ENCODE assay signal across 9 cellular contexts in the genomic region with DNA sequence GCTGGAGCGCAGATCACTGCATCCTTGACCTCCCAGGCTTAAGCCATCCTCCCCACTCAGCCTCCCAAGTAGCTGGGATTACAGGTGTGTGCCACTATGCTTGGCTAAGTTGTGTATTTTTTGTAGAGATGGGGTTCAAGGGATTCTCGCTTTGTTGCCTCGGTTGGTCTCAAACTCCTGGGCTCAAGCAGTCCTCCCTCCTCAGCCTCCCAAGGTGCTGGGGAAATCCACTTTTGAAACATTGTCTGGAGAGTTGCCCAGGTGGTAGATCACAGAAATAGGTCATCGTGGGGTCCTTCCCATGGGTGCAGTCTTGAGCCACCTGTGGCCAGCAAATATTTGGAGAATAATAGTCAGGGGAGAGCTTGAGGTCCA. TPM values are rescaled to one million over a fixed set of nuclear protein-coding genes. Genes with fewer than 3 reads are reported as not detected.
DNase-seq lines count a peak whose midpoint lies in the region; ATAC-seq, FAIRE-seq and TF ChIP-seq lines count a peak whose summit lies in the region.
"Had no signal": no experiment of that assay in that cellular context is flagged by ENCODE, and none has a peak within 500 bp of the region (broad histone marks: within the 10 kb centered on the region; RNA-seq: fewer than 3 reads in every experiment).

No MANE protein-coding gene starts in this region.

- peaks cover 75% of the 10 kb centered on the region for H3K36me3 Mint-ChIP-seq in activated CD4-positive, alpha-beta T cell treated with anti-CD3 and anti-CD28 coated beads for 36 hours (ENCODE audit: low read depth)

- CTCF ChIA-PET in activated CD4-positive, alpha-beta T cell treated with anti-CD3 and anti-CD28 coated beads for 36 hours (lab: Charles Lee), result interaction anchor here (0.5 to 1.5 kb wide), 7 partner anchors 8 to 222 kb away, joined by 3 read pairs; a partner anchor contains a TSS
- CTCF ChIA-PET in HepG2 (lab: Yijun Ruan, JAX; ENCODE audit: low intra/inter-chr PET ratio, low total read pairs), result no interaction called here

- no TSS peak for BruUV-seq in HepG2 (replicated peaks; lab: Mats Ljungman, UMichigan)

- POLR2A ChIA-PET in activated CD4-positive, alpha-beta T cell treated with anti-CD3 and anti-CD28 coated beads for 36 hours (lab: Charles Lee), result interaction anchor here (0.7 to 1.2 kb wide), 2 partner anchors 21 to 50 kb away, joined by 3 to 5 read pairs; no protein-coding TSS in a partner anchor
- POLR2A ChIA-PET in HepG2 (lab: Yijun Ruan, JAX), result interaction anchor here (1.3 kb wide), 1 partner anchor 16 kb away, joined by 5 read pairs; no protein-coding TSS in a partner anchor

- peaks cover 94% of the 10 kb centered on the region for H3K79me2 ChIP-seq in HepG2 (ENCODE audit: insufficient read depth, low read length)

- H3K27ac ChIP-seq in HepG2 (ENCODE audit: extremely low read length, insufficient read depth, low read length), result peak overlapping the region; percentile 100
- H3K27ac ChIP-seq in testis, result peak overlapping the region; percentile 29 to 75

- peak overlapping the region; percentile 53 for H3K4me3 Mint-ChIP-seq in activated CD4-positive, alpha-beta T cell treated with anti-CD3 and anti-CD28 coated beads for 36 hours

- peaks cover 47% of the 10 kb centered on the region for H3K4me1 ChIP-seq in adipocyte (ENCODE audit: control insufficient read depth, insufficient read depth, low read length)
- peaks cover 57% of the 10 kb centered on the region for H3K4me1 ChIP-seq in HepG2 (ENCODE audit: insufficient read depth, low read length)
- peaks cover 24% of the 10 kb centered on the region for H3K4me1 ChIP-seq in testis

- 79% methylated on average over 4 of the region's 4 CpGs for WGBS in HepG2 (ENCODE audit: low lambda C conversion rate)
- WGBS in testis, 2 donors, result 84 to 98% methylated on average over 4 of the region's 4 CpGs

- peaks cover 58% of the 10 kb centered on the region for H3K36me3 ChIP-seq in adipocyte (ENCODE audit: control insufficient read depth, insufficient read depth, low read length, severe bottlenecking)
- H3K36me3 ChIP-seq in HepG2 (replicated peaks in 1 of 2; ENCODE audit: control insufficient read depth in 1 of 2, insufficient read depth in 2 of 2, low read length in 2 of 2), result peaks cover 9 to 44% of the 10 kb centered on the region in 2 experiments; a peak in 4 of 5 replicates
- no peaks in the 10 kb centered on the region for H3K36me3 ChIP-seq in testis (ENCODE audit: low read depth, missing control alignments)

- no peaks in the 10 kb centered on the region for H3K27me3 Mint-ChIP-seq in activated CD4-positive, alpha-beta T cell treated with anti-CD3 and anti-CD28 coated beads for 36 hours

- intact Hi-C loops in activated CD4-positive, alpha-beta T cell treated with anti-CD3 and anti-CD28 coated beads for 36 hours (cut with DNase I, micrococcal nuclease), result loop anchor here (5.0 to 10.0 kb wide), 6 partner anchors 132 to 1698 kb away; a partner anchor contains a TSS
- intact Hi-C loops in HepG2 (cut with micrococcal nuclease; ENCODE audit: unreplicated experiment), result no loop called here
- intact Hi-C loops in testis (cut with DNase I; ENCODE audit: low total_unique reads), result no loop called here

- TF ChIP-seq EP300 in HepG2 (IDR thresholded peaks at IDR 0.05; ENCODE audit: low read depth in 2 of 2, low read length in 2 of 2) (no peak), HepG2 (CRISPR knock-in tag; IDR thresholded peaks at IDR 0.05; ENCODE audit: borderline replicate concordance) (no peak)

- H2AFZ ChIP-seq in HepG2 (ENCODE audit: low read length), result no peak overlapping the region

- TF ChIP-seq CTCF in HepG2 (CRISPR knock-in tag; IDR thresholded peaks at IDR 0.05), result no peak
- no peak for TF ChIP-seq CTCF in testis (IDR thresholded peaks at IDR 0.05)

- TF ChIP-seq POLR2A in HepG2 (IDR thresholded peaks at IDR 0.05; ENCODE audit: insufficient read depth in 1 of 2, low read depth in 2 of 2, low read length in 2 of 2) (no peak), testis (IDR thresholded peaks at IDR 0.05) (no peak)

- no peak for DNase-seq in activated CD4-positive, alpha-beta T cell treated with anti-CD3 and anti-CD28 coated beads for 36 hours
- no peak for DNase-seq in activated CD4-positive, alpha-beta T cell treated with anti-CD3 and anti-CD28 coated beads, Interleukin-2, amount 50 U/mL, for 48 hours
- peak; percentile 4 for DNase-seq in adipocyte (ENCODE audit: low read depth)
- no peak for DNase-seq in HepG2 (ENCODE audit: low spot score)
- no peak for DNase-seq in testis
- DNase-seq in activated CD4-positive, alpha-beta T cell treated with anti-CD3 and anti-CD28 coated beads, Interleukin-2, amount 50 U/mL, for 1 hour, result no peak

- H3K9me3 Mint-ChIP-seq in activated CD4-positive, alpha-beta T cell treated with anti-CD3 and anti-CD28 coated beads for 36 hours (ENCODE audit: low read depth), result peaks cover 2% of the 10 kb centered on the region

- FAIRE-seq in HepG2 (lab: Jason Lieb, UNC), result no peak

- peak overlapping the region; percentile 96 for H3K27ac Mint-ChIP-seq in activated CD4-positive, alpha-beta T cell treated with anti-CD3 and anti-CD28 coated beads for 36 hours

- H3K9ac ChIP-seq in adipocyte (ENCODE audit: low read length) (no peak overlapping the region), HepG2 (ENCODE audit: insufficient read depth, low read depth, low read length) (peak overlapping the region; percentile 54)

- H3K4me1 Mint-ChIP-seq in activated CD4-positive, alpha-beta T cell treated with anti-CD3 and anti-CD28 coated beads for 36 hours, result peaks cover 57% of the 10 kb centered on the region

- no peak for ATAC-seq in activated CD4-positive, alpha-beta T cell treated with anti-CD3 and anti-CD28 coated beads for 36 hours
- no peak for ATAC-seq in HepG2
- ATAC-seq in GM21717 (IDR thresholded peaks at IDR 0.05; ENCODE audit: unreplicated experiment), result no peak
- ATAC-seq in HG03196 (IDR thresholded peaks at IDR 0.05; ENCODE audit: unreplicated experiment), result no peak

- no peak for TF ChIP-seq RAD21 in HepG2 (CRISPR knock-in tag; IDR thresholded peaks at IDR 0.05)

- H3K4me3 ChIP-seq in adipocyte (ENCODE audit: low read length) (no peak overlapping the region), HepG2 (replicated peaks in 1 of 3; ENCODE audit: insufficient read depth in 1 of 3, low read depth in 2 of 3, low read length in 3 of 3) (peak overlapping the region in 1 of 3 experiments; percentile 40; a peak in 2 of 6 replicates), testis (no peak overlapping the region)
- H3K4me3 ChIP-seq: mucosa of descending colon had no signal

- H3K9me3 ChIP-seq in adipocyte (ENCODE audit: control insufficient read depth, low read length) (no peaks in the 10 kb centered on the region), HepG2 (ENCODE audit: low read length) (no peaks in the 10 kb centered on the region), testis (no peaks in the 10 kb centered on the region)
- H3K9me3 ChIP-seq: mucosa of descending colon had no signal

- in situ Hi-C loops in HepG2 (cut with HindIII; ENCODE audit: extremely low pct_ligation_motif_present, low pct_unique_long_range_greater_than_20kb), result no loop called here

- peaks cover 88% of the 10 kb centered on the region for H4K20me1 ChIP-seq in HepG2 (ENCODE audit: insufficient read depth, low read length)

- H3K27me3 ChIP-seq in adipocyte (replicated peaks; ENCODE audit: control insufficient read depth, insufficient read depth, low read length), result no peaks in the 10 kb centered on the region
- no peaks in the 10 kb centered on the region; a peak in 1 of 5 replicates for H3K27me3 ChIP-seq in HepG2 (ENCODE audit: control insufficient read depth in 1 of 2, insufficient read depth in 2 of 2, low read length in 2 of 2)
- no peaks in the 10 kb centered on the region for H3K27me3 ChIP-seq in testis

- peak overlapping the region; percentile 99 for H3K4me2 ChIP-seq in HepG2 (ENCODE audit: low read depth, low read length)

TF ChIP-seq in HepG2, 621 proteins besides CTCF, POLR2A, EP300 and RAD21 (continues in another document):
- TF ChIP-seq, protein P1, sequence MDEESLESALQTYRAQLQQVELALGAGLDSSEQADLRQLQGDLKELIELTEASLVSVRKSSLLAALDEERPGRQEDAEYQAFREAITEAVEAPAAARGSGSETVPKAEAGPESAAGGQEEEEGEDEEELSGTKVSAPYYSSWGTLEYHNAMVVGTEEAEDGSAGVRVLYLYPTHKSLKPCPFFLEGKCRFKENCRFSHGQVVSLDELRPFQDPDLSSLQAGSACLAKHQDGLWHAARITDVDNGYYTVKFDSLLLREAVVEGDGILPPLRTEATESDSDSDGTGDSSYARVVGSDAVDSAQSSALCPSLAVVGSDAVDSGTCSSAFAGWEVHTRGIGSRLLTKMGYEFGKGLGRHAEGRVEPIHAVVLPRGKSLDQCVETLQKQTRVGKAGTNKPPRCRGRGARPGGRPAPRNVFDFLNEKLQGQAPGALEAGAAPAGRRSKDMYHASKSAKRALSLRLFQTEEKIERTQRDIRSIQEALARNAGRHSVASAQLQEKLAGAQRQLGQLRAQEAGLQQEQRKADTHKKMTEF (CRISPR knock-in tag; IDR thresholded peaks at IDR 0.05), result no peak

RNA-seq across cellular contexts. Expression of a gene that starts 5.2 kb away (rescaled TPM):
- 10 to 100 TPM; 73.0 to 73.8 TPM for total RNA-seq in activated CD4-positive, alpha-beta T cell treated with anti-CD3 and anti-CD28 coated beads for 36 hours
- total RNA-seq in HepG2 (2016; rRNA removed; fragmentation: Illumina TruSeq; extraction: Trizol), result 24.0 and 51.6 TPM in 2 replicates
- 18.8 and 19.8 TPM in 2 replicates for total RNA-seq in HepG2 (2016; cell fraction: cytosol; rRNA removed; fragmentation: Illumina TruSeq; extraction: Trizol; ENCODE audit: low read depth)
- total RNA-seq in HepG2 (2016; cell fraction: insoluble cytoplasmic fraction; rRNA removed; fragmentation: Illumina TruSeq; extraction: Trizol), result 20.6 and 54.1 TPM in 2 replicates
- total RNA-seq in HepG2 (2016; cell fraction: membrane; rRNA removed; fragmentation: Illumina TruSeq; extraction: Trizol), result 25.2 and 30.7 TPM in 2 replicates
- 55.9 and 71.2 TPM in 2 replicates for total RNA-seq in HepG2 (2016; cell fraction: nucleus; rRNA removed; fragmentation: Illumina TruSeq; extraction: Trizol)
- 92.5 and 135 TPM in 2 replicates for polyA plus RNA-seq in HepG2 (2011; rRNA removed)
- 45.7 and 58.8 TPM in 2 replicates for polyA plus RNA-seq in HepG2 (2011; cell fraction: cytosol; rRNA removed)
- polyA plus RNA-seq in HepG2 (2011; cell fraction: nucleus; rRNA removed), result 95.8 and 112 TPM in 2 replicates
- polyA plus RNA-seq in HepG2 (2012), result 45.0 and 107 TPM in 2 replicates
- 3.2 and 4.4 TPM in 2 replicates for polyA plus RNA-seq in HepG2 (2016; cell fraction: cytosol; fragmentation: Illumina TruSeq; extraction: Trizol; ENCODE audit: low read depth)
- polyA plus RNA-seq in HepG2 (2016; cell fraction: insoluble cytoplasmic fraction; fragmentation: Illumina TruSeq; extraction: Trizol; ENCODE audit: low read depth), result 11.3 and 19.1 TPM in 2 replicates
- polyA plus RNA-seq in HepG2 (2016; cell fraction: membrane; fragmentation: Illumina TruSeq; extraction: Trizol; ENCODE audit: low read depth), result 6.6 and 7.9 TPM in 2 replicates
- 79.1 and 81.9 TPM in 2 replicates for polyA plus RNA-seq in HepG2 (2016; cell fraction: nucleus; fragmentation: Illumina TruSeq; extraction: Trizol; ENCODE audit: insufficient read depth, low read depth)
- 183 and 246 TPM in 2 replicates for polyA minus RNA-seq in HepG2 (2011; rRNA and poly(A)+ RNA removed; ENCODE audit: low replicate concordance)
- polyA minus RNA-seq in HepG2 (2011; cell fraction: cytosol; rRNA and poly(A)+ RNA removed), result 98.4 and 116 TPM in 2 replicates
- polyA minus RNA-seq in HepG2 (2011; cell fraction: nucleus; rRNA and poly(A)+ RNA removed), result 110 and 155 TPM in 2 replicates
- total RNA-seq in testis, result 10 to 100 TPM; 12.5 to 19.0 TPM
- polyA plus RNA-seq in testis (ENCODE audit: insufficient read depth, low read depth, low replicate concordance), result 20.1 TPM

Comparison
In these comparisons a context has a peak if more than half of its experiments do, and no peak if none do; other contexts are left out.
1. intact Hi-C loops: an anchor here in activated CD4-positive, alpha-beta T cell treated with anti-CD3 and anti-CD28 coated beads for 36 hours (5.0 to 10.0 kb wide); none called in HepG2 and testis.